ENCODE assay signal across 8 cellular contexts in the genomic region with DNA sequence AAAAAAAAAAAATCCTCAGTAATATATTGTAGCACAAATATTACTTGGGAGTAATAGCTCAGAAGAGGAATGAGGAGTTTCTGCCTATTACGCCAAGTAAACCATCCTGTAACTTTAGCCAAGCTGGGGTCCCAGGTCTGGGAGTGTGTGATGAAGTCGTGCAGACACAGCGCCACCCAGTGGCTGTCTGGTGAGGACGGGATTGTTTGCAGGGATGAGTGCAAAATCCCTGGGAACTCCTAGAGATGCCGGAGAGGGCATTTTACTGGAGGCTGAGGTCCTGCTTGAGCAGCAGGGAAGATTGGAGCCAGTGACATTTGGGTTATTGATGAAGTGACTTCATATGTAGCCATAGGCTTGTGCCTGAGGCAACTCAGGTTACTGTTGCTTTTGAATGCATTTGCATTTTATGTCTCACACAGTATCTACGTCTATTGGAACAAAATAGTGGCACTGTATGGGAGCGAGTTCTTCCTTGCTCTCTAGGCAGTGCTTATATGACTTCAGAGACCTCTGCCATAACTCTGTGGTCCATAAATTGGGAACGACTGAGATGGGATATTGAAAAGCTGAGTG.
DNase-seq lines count a peak whose midpoint lies in the region; ATAC-seq and TF ChIP-seq lines count a peak whose summit lies in the region.

No MANE protein-coding gene starts in this region.

- no peaks in the 10 kb centered on the region for H3K79me2 ChIP-seq in MM.1S (ENCODE audit: low read length)
- no peaks in the 10 kb centered on the region for H3K79me2 ChIP-seq in hepatocyte

- H3K36me3 ChIP-seq in MM.1S (replicated peaks; ENCODE audit: insufficient read depth, low read length) (no peaks in the 10 kb centered on the region), hepatocyte (replicated peaks; ENCODE audit: insufficient read depth, low read depth) (no peaks in the 10 kb centered on the region)

- H3K4me2 ChIP-seq in MM.1S (ENCODE audit: low read depth, low read length) (no peak overlapping the region), hepatocyte (no peak overlapping the region)

- H2AFZ ChIP-seq in MM.1S (ENCODE audit: low read length) (no peak overlapping the region), hepatocyte (no peak overlapping the region)

- no peak overlapping the region for H3K27ac ChIP-seq in MM.1S (ENCODE audit: low read length)
- no peak overlapping the region for H3K27ac ChIP-seq in hepatocyte

- peak; percentile 65 for TF ChIP-seq CTCF in MM.1S (IDR thresholded peaks at IDR 0.05; ENCODE audit: low read length)
- TF ChIP-seq CTCF in astrocyte of the cerebellum (IDR thresholded peaks at IDR 0.05; ENCODE audit: low read depth, low read length, missing control alignments): peak; percentile 94
- TF ChIP-seq CTCF in hepatocyte (IDR thresholded peaks at IDR 0.05; ENCODE audit: poor library complexity): peak; percentile 84

- H3K27me3 ChIP-seq in MM.1S (replicated peaks; ENCODE audit: insufficient read depth, low read length): no peaks in the 10 kb centered on the region
- H3K27me3 ChIP-seq in hepatocyte: no peaks in the 10 kb centered on the region

- H3K4me3 ChIP-seq in MM.1S (ENCODE audit: low read length) (no peak overlapping the region), astrocyte of the cerebellum (ENCODE audit: low read depth, low read length) (no peak overlapping the region), hepatocyte (no peak overlapping the region), skeletal muscle cell (ENCODE audit: low read depth, low read length) (no peak overlapping the region)

- DNase-seq in DMS 273 (lab: John Stamatoyannopoulos, UW; ENCODE audit: unreplicated experiment): peak; percentile 86
- no peak for DNase-seq in MM.1S
- DNase-seq in SW480 (ENCODE audit: low spot score): peak; percentile 37
- peak; percentile 79 for DNase-seq in astrocyte of the cerebellum (ENCODE audit: low read depth)
- peak; percentile 84 for DNase-seq in hepatocyte (ENCODE audit: low spot score)
- peak; percentile 32 for DNase-seq in skeletal muscle cell (ENCODE audit: low read depth)
- no peak for DNase-seq in NCI-H1436 treated with DMSO at 0.1 percent for 48 hours (lab: John Stamatoyannopoulos, UW)

- peak; percentile 79 for ATAC-seq in GM21529 (IDR thresholded peaks at IDR 0.05; ENCODE audit: unreplicated experiment)

- 0 out of 2 replicates have a peak, but pooled peaks cover 5% of the 10 kb centered on the region for H3K4me1 ChIP-seq in MM.1S (ENCODE audit: low read length)
- H3K4me1 ChIP-seq in hepatocyte (ENCODE audit: insufficient read depth): no peaks in the 10 kb centered on the region

- H3K9ac ChIP-seq in MM.1S (ENCODE audit: low read length): no peak overlapping the region

- no peaks in the 10 kb centered on the region for H3K9me3 ChIP-seq in MM.1S (replicated peaks; ENCODE audit: insufficient read depth, low read length)
- H3K9me3 ChIP-seq in hepatocyte (ENCODE audit: low read depth): no peaks in the 10 kb centered on the region

- WGBS in hepatocyte (ENCODE audit: low lambda C conversion rate, missing lambda C conversion rate): 39% methylated on average over 8 of the region's 8 CpGs

- H4K20me1 ChIP-seq in MM.1S (ENCODE audit: insufficient read depth, low read length) (no peaks in the 10 kb centered on the region), hepatocyte (ENCODE audit: insufficient read depth, poor library complexity, severe bottlenecking) (no peaks in the 10 kb centered on the region)

- in situ Hi-C loops in astrocyte of the cerebellum (cut with HindIII; ENCODE audit: low sequenced_read_pairs): no loop called here

- no peaks in the 10 kb centered on the region for H3F3A ChIP-seq in MM.1S (ENCODE audit: insufficient read depth, low read length)

- H3K9me2 ChIP-seq in MM.1S (replicated peaks; ENCODE audit: insufficient read depth, low read length): no peaks in the 10 kb centered on the region
- H3K9me2 ChIP-seq in hepatocyte (replicated peaks; ENCODE audit: insufficient read depth): no peaks in the 10 kb centered on the region

Comparison
In these comparisons a context has a peak if more than half of its experiments do, and no peak if none do; other contexts are left out.
1. DNase-seq: peak in DMS 273 (single experiment), SW480 (single experiment), astrocyte of the cerebellum (single experiment), hepatocyte (single experiment) and skeletal muscle cell (single experiment); none in MM.1S (single experiment) and NCI-H1436 treated with DMSO at 0.1 percent for 48 hours (single experiment).
2. Peak in every context shown above with its lines, with median percentiles within 50 percentile points of each other: CTCF ChIP-seq.